Comparison of ENCODE assay signal across 16 cellular contexts in the genomic region with DNA sequence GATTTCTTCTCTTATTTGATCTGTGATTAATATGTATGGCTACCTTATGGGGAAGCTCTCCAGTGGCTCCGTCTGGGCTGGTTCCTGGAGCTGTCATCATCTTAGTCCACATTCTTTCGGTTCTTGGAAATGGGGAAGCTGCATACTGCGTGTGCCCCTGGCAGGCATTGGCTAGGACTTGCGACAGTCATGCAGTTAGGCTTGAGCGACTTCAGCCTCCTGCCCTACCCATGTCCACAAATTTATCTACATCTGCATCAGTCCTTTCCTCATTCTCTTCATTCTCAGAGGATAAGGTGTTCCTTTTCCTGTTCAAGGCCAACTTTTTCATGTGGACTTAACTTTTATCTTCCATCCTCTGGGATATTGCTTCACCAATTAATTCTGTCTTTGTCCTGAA.
DNase-seq lines count a peak whose midpoint lies in the region; ATAC-seq and TF ChIP-seq lines count a peak whose summit lies in the region.
"Had no signal": no experiment of that assay in that cellular context is flagged by ENCODE, and none has a peak within 500 bp of the region (broad histone marks: within the 10 kb centered on the region; RNA-seq: fewer than 3 reads in every experiment).

No MANE protein-coding gene starts in this region.

- ATAC-seq in RWPE2 (ENCODE audit: low read depth) (peak; percentile 45; the same call in 2 of the 3 replicates), sciatic nerve (peak; percentile 56), left ventricle myocardium superior (no peak)
- ATAC-seq: activated T-cell treated with anti-CD3 and anti-CD28 coated beads, Interleukin-2, amount 50 U/mL, for 4 hours; stimulated activated naive CD8-positive, alpha-beta T cell treated with anti-CD3 and anti-CD28 coated beads, Interleukin-15, Interleukin-2, amounts not matched to agents 100 U/mL and 50 U/mL, for 24 hours had no signal

- H3K4me3 ChIP-seq in RWPE2 (ENCODE audit: severe bottlenecking) (no peak overlapping the region), ovary (no peak overlapping the region)
- H3K4me3 ChIP-seq: GM23248, spleen had no signal

- no peak for TF ChIP-seq CTCF in RWPE2 (IDR thresholded peaks at IDR 0.05; ENCODE audit: poor library complexity, severe bottlenecking)
- no peak for TF ChIP-seq CTCF in ovary (IDR thresholded peaks at IDR 0.05)

- H3K36me3 ChIP-seq in RWPE2 (ENCODE audit: low read depth) (no peaks in the 10 kb centered on the region), ovary (no peaks in the 10 kb centered on the region)
- H3K36me3 ChIP-seq: spleen had no signal

- H3K27ac ChIP-seq in RWPE2 (ENCODE audit: poor library complexity, severe bottlenecking) (no peak overlapping the region), ovary (no peak overlapping the region)
- H3K27ac ChIP-seq: GM23248, spleen had no signal

- WGBS in ovary, 3 donors = 66 to 78% (median 71%) methylated on average over 5 of the region's 5 CpGs

- H3K9me3 ChIP-seq in RWPE2 (ENCODE audit: severe bottlenecking) (no peaks in the 10 kb centered on the region), ovary (no peaks in the 10 kb centered on the region)
- H3K9me3 ChIP-seq: spleen had no signal

- intact Hi-C loops in sciatic nerve (cut with DNase I) (no loop called here), ovary (cut with DNase I) (no loop called here), left ventricle myocardium superior (cut with micrococcal nuclease) (no loop called here)

- no peak for TF ChIP-seq POLR2A in ovary (IDR thresholded peaks at IDR 0.05)

- in situ Hi-C loops in KBM-7 (cut with MboI; ENCODE audit: low pct_unique_long_range_greater_than_20kb, low sequenced_read_pairs) = no loop called here

- DNase-seq in KBM-7 (peak; percentile 32), RWPE2 (ENCODE audit: low spot score) (no peak), kidney tubule cell (ENCODE audit: low spot score) (peak; percentile 99), sciatic nerve (ENCODE audit: low spot score) (no peak), NCI-H1092 (lab: John Stamatoyannopoulos, UW) (no peak), epidermal melanocyte (ENCODE audit: insufficient read length, low spot score) (no peak), ovary (no peak), left ventricle myocardium superior (no peak)
- DNase-seq: activated CD4-positive, alpha-beta T cell treated with anti-CD3 and anti-CD28 coated beads for 4 hours; activated T-cell treated with anti-CD3 and anti-CD28 coated beads, Interleukin-2, amount 50 U/mL, for 4 hours; effector CD8-positive, alpha-beta T cell; GM23248; NCI-H1694 treated with DMSO at 0.1 percent for 48 hours; NCI-H526 treated with DMSO at 0.1 percent for 48 hours; spleen; stimulated activated naive CD8-positive, alpha-beta T cell treated with anti-CD3 and anti-CD28 coated beads, Interleukin-15, Interleukin-2, amounts not matched to agents 100 U/mL and 50 U/mL, for 24 hours had no signal

- H3K27me3 ChIP-seq in RWPE2 (ENCODE audit: insufficient read depth, poor library complexity, severe bottlenecking) (peaks cover 21% of the 10 kb centered on the region), ovary (no peaks in the 10 kb centered on the region)

- no peak for TF ChIP-seq EP300 in ovary (IDR thresholded peaks at IDR 0.05)

- H3K4me1 ChIP-seq in RWPE2 (ENCODE audit: insufficient read depth, poor library complexity, severe bottlenecking) (peaks cover 4% of the 10 kb centered on the region), ovary (ENCODE audit: insufficient read depth) (no peaks in the 10 kb centered on the region)
- H3K4me1 ChIP-seq: spleen had no signal

Comparison
In these comparisons a context has a peak if more than half of its experiments do, and no peak if none do; other contexts are left out.
1. DNase-seq: peak in KBM-7 (single experiment) and kidney tubule cell (single experiment); none in RWPE2 (single experiment), sciatic nerve (single experiment), NCI-H1092 (single experiment), epidermal melanocyte (single experiment), ovary (0 of 5) and left ventricle myocardium superior (single experiment).